Comparison of ENCODE assay signal across 23 cellular contexts in the genomic region with DNA sequence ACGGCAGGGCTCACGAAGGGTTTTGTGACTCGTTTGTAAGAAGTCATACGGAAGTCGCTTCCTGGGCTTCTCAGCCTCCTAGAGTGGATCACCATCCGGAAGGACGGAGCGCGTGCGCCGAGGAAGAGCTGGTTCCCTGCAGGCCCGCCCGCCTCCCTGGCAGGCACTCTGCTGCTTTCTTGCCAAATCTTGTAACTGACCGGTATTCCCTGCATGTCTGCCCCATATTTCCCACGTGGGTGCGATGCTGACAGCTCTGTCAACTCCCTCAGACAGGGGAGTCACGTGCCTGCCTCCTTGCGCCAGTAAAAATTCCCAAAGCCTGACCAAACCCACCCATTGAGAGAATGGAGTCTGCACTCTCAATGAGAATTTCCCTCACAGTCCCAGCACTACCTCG. TPM values are rescaled to one million over a fixed set of nuclear protein-coding genes. Genes with fewer than 3 reads are reported as not detected.
A peak's percentile ranks its signal among the peaks of the same experiment; 100 is the strongest.
DNase-seq lines count a peak whose midpoint lies in the region; ATAC-seq, FAIRE-seq and TF ChIP-seq lines count a peak whose summit lies in the region.
"Had no signal": no experiment of that assay in that cellular context is flagged by ENCODE, and none has a peak within 500 bp of the region (broad histone marks: within the 10 kb centered on the region; RNA-seq: fewer than 3 reads in every experiment).

No MANE protein-coding gene starts in this region.

- H3K36me3 Mint-ChIP-seq in natural killer cell treated with Interleukin-12 subunit alpha and Interleukin-12 subunit beta and Interleukin-15 and Interleukin-18, amount 100 ng/mL, for 72 hours = no peaks in the 10 kb centered on the region
- H3K36me3 Mint-ChIP-seq in natural killer cell (no peaks in the 10 kb centered on the region), astrocyte (ENCODE audit: low read depth, unreplicated experiment) (peaks cover 2% of the 10 kb centered on the region)

- H3K9me3 ChIP-seq in astrocyte (ENCODE audit: insufficient read depth, low read depth, low read length) = no peaks in the 10 kb centered on the region
- H3K9me3 ChIP-seq: pancreas, suprapubic skin had no signal

- peaks cover 8% of the 10 kb centered on the region for H3K4me1 ChIP-seq in astrocyte (ENCODE audit: insufficient read depth, low read length)

- H2AFZ ChIP-seq in astrocyte (ENCODE audit: low read depth, low read length) = no peak overlapping the region

- H3K27me3 Mint-ChIP-seq in natural killer cell treated with Interleukin-12 subunit alpha and Interleukin-12 subunit beta and Interleukin-15 and Interleukin-18, amount 100 ng/mL, for 72 hours = peaks cover 22 to 41% of the 10 kb centered on the region in 2 donors
- peaks cover 31 to 43% of the 10 kb centered on the region in 2 donors for H3K27me3 Mint-ChIP-seq in natural killer cell (ENCODE audit: low read depth in 2 of 2)
- peaks cover 54% of the 10 kb centered on the region for H3K27me3 Mint-ChIP-seq in astrocyte (ENCODE audit: low read depth, unreplicated experiment)

- H4K20me1 ChIP-seq in astrocyte (ENCODE audit: insufficient read depth, low read length) = no peaks in the 10 kb centered on the region

- no peak overlapping the region for H3K9ac ChIP-seq in astrocyte (ENCODE audit: low read length)

- no peak overlapping the region for H3K4me3 ChIP-seq in astrocyte (ENCODE audit: insufficient read depth, low read depth, low read length)
- no peak overlapping the region for H3K4me3 ChIP-seq in fibroblast of the aortic adventitia (ENCODE audit: low read depth, low read length)
- H3K4me3 ChIP-seq: pancreas, suprapubic skin had no signal

- TF ChIP-seq CTCF in natural killer cell (IDR thresholded peaks at IDR 0.05) = no peak
- no peak for TF ChIP-seq CTCF in astrocyte (IDR thresholded peaks at IDR 0.05; ENCODE audit: insufficient read depth, low read depth, low read length)
- no peak for TF ChIP-seq CTCF in fibroblast of the aortic adventitia (IDR thresholded peaks at IDR 0.05; ENCODE audit: insufficient read depth, low read length)

- no peak for ATAC-seq in natural killer cell treated with Interleukin-12 subunit alpha and Interleukin-12 subunit beta and Interleukin-15 and Interleukin-18, amount 100 ng/mL, for 72 hours
- ATAC-seq in natural killer cell (no peak), GM18907 (IDR thresholded peaks at IDR 0.05; ENCODE audit: unreplicated experiment) (no peak)
- ATAC-seq: naive thymus-derived CD4-positive, alpha-beta T cell; pancreas had no signal

- no peak overlapping the region for H3K27ac ChIP-seq in astrocyte (ENCODE audit: low read depth, low read length)
- H3K27ac ChIP-seq: epithelial cell of prostate, pancreas, suprapubic skin had no signal

- H3K4me1 Mint-ChIP-seq in natural killer cell treated with Interleukin-12 subunit alpha and Interleukin-12 subunit beta and Interleukin-15 and Interleukin-18, amount 100 ng/mL, for 72 hours (ENCODE audit: low read depth in 2 of 2) = no peaks in the 10 kb centered on the region
- H3K4me1 Mint-ChIP-seq in natural killer cell (peaks cover 0 to 7% of the 10 kb centered on the region in 2 donors), astrocyte (ENCODE audit: low read depth, unreplicated experiment) (no peaks in the 10 kb centered on the region)

- H3K9me3 Mint-ChIP-seq in natural killer cell treated with Interleukin-12 subunit alpha and Interleukin-12 subunit beta and Interleukin-15 and Interleukin-18, amount 100 ng/mL, for 72 hours = no peaks in the 10 kb centered on the region
- H3K9me3 Mint-ChIP-seq in natural killer cell (no peaks in the 10 kb centered on the region), astrocyte (ENCODE audit: unreplicated experiment) (peaks cover 3% of the 10 kb centered on the region)
- H3K9me3 Mint-ChIP-seq: HFFc6 had no signal

- H3K27me3 ChIP-seq in astrocyte (ENCODE audit: insufficient read depth, low read length) = peaks cover 47% of the 10 kb centered on the region

- H3K36me3 ChIP-seq in astrocyte (ENCODE audit: insufficient read depth, low read length) = no peaks in the 10 kb centered on the region
- H3K36me3 ChIP-seq: pancreas, suprapubic skin had no signal

- intact Hi-C loops in natural killer cell (cut with micrococcal nuclease) = loop anchor here (10.0 kb wide), 1 partner anchor 1025 kb away; no protein-coding TSS in a partner anchor

- FAIRE-seq in astrocyte (lab: Jason Lieb, UNC) = no peak
- FAIRE-seq: GM12892, pancreas, TTC549 had no signal

- peak; percentile 42 for DNase-seq in natural killer cell treated with Interleukin-12 subunit alpha and Interleukin-12 subunit beta and Interleukin-15 and Interleukin-18, amount 100 ng/mL, for 72 hours (ENCODE audit: low spot score)
- DNase-seq in natural killer cell = no peak
- DNase-seq in astrocyte (ENCODE audit: low read depth) = no peak
- DNase-seq in fibroblast of the aortic adventitia (ENCODE audit: low read depth) = peak; percentile 52
- DNase-seq in NCI-H774 (lab: John Stamatoyannopoulos, UW) = no peak
- DNase-seq in mesenteric fat pad (ENCODE audit: low spot score) = no peak
- DNase-seq: activated CD4-positive, alpha-beta T cell treated with anti-CD3 and anti-CD28 coated beads for 4 hours; activated naive CD4-positive, alpha-beta T cell treated with anti-CD3 and anti-CD28 coated beads, Interleukin-2, amount 50 U/mL, for 16 hours; DND-41; HFFc6; kidney glomerular epithelial cell; mesendoderm; naive thymus-derived CD4-positive, alpha-beta T cell; NCI-H1694 treated with DMSO at 0.1 percent for 48 hours; NCI-H446; pancreas; T-helper 1 cell had no signal

- H3K4me2 ChIP-seq in astrocyte (ENCODE audit: low read length) = peak overlapping the region; percentile 25

- no peaks in the 10 kb centered on the region for H3K79me2 ChIP-seq in astrocyte (ENCODE audit: insufficient read depth, low read length)

- H3K4me3 Mint-ChIP-seq in natural killer cell treated with Interleukin-12 subunit alpha and Interleukin-12 subunit beta and Interleukin-15 and Interleukin-18, amount 100 ng/mL, for 72 hours = no peak overlapping the region
- H3K4me3 Mint-ChIP-seq in natural killer cell (no peak overlapping the region), astrocyte (ENCODE audit: unreplicated experiment) (no peak overlapping the region)
- H3K4me3 Mint-ChIP-seq: HFFc6; naive thymus-derived CD4-positive, alpha-beta T cell had no signal

- H3K27ac Mint-ChIP-seq in natural killer cell treated with Interleukin-12 subunit alpha and Interleukin-12 subunit beta and Interleukin-15 and Interleukin-18, amount 100 ng/mL, for 72 hours = no peak overlapping the region
- H3K27ac Mint-ChIP-seq in natural killer cell (no peak overlapping the region), astrocyte (ENCODE audit: unreplicated experiment) (no peak overlapping the region)
- H3K27ac Mint-ChIP-seq: HFFc6; naive thymus-derived CD4-positive, alpha-beta T cell had no signal

RNA-seq across cellular contexts. Expression of gene SHH, which starts 12.7 kb away (rescaled TPM):
- total RNA-seq in natural killer cell treated with Interleukin-12 subunit alpha and Interleukin-12 subunit beta and Interleukin-15 and Interleukin-18, amount 100 ng/mL, for 72 hours = not detected
- total RNA-seq in natural killer cell (not detected), astrocyte (0.16 and 0.79 TPM in 2 replicates), fibroblast of the aortic adventitia (ENCODE audit: low replicate concordance) (0.36 TPM in 1 of 2 replicates, not detected in the other), mesenteric fat pad (not detected)
- total RNA-seq: HFFc6; HT1080; naive thymus-derived CD4-positive, alpha-beta T cell had no signal

Comparison
In these comparisons a context has a peak if more than half of its experiments do, and no peak if none do; other contexts are left out.
1. DNase-seq: peak in natural killer cell treated with Interleukin-12 subunit alpha and Interleukin-12 subunit beta and Interleukin-15 and Interleukin-18, amount 100 ng/mL, for 72 hours (single experiment) and fibroblast of the aortic adventitia (single experiment); none in natural killer cell (single experiment), astrocyte (single experiment), NCI-H774 (single experiment) and mesenteric fat pad (single experiment).